ENCODE assay signal across 19 cellular contexts in genomic region chr5:154375331-154376008, GRCh38.
"Had no signal": no experiment of that assay in that cellular context is flagged by ENCODE, and none has a peak within 500 bp of the region (broad histone marks: within the 10 kb centered on the region; RNA-seq: fewer than 3 reads in every experiment).

No MANE protein-coding gene starts in this region.

- FAIRE-seq: kidney had no signal

- DNase-seq: activated CD4-positive, alpha-beta T cell treated with anti-CD3 and anti-CD28 coated beads for 36 hours; activated CD8-positive, alpha-beta memory T cell treated with anti-CD3 and anti-CD28 coated beads, Interleukin-2, amount 50 U/mL, for 48 hours; activated CD8-positive, alpha-beta T cell treated with anti-CD3 and anti-CD28 coated beads, Interleukin-2, amount 10 ng/mL, durations not matched to agents 7 days and 5 days; activated naive CD8-positive, alpha-beta T cell treated with anti-CD3 and anti-CD28 coated beads, Interleukin-2, amount 10 ng/mL, durations not matched to agents 7 days and 5 days; effector memory CD8-positive, alpha-beta T cell; foreskin melanocyte; heart right ventricle; kidney; left ventricle myocardium superior; SK-N-SH; stimulated activated naive B cell treated with anti-CD40 and anti-IgM and Interleukin-4, amounts not matched to agents 10 μg/mL and 1 μg/mL and 100 μg/mL, for 72 hours; T-helper 1 cell; transverse colon had no signal

- H3K27ac Mint-ChIP-seq: activated CD4-positive, alpha-beta T cell treated with anti-CD3 and anti-CD28 coated beads for 36 hours; activated CD8-positive, alpha-beta T cell treated with anti-CD3 and anti-CD28 coated beads, Interleukin-2, amount 10 ng/mL, durations not matched to agents 7 days and 5 days; activated naive CD8-positive, alpha-beta T cell treated with anti-CD3 and anti-CD28 coated beads, Interleukin-2, amount 10 ng/mL, durations not matched to agents 7 days and 5 days; dendritic cell treated with granulocyte-macrophage colony-stimulating factor and Interleukin-4, amounts not matched to agents 40 ng/mL and 50 ng/mL, for 4 days; stimulated activated naive B cell treated with anti-CD40 and anti-IgM and Interleukin-4, amounts not matched to agents 10 μg/mL and 1 μg/mL and 100 μg/mL, for 72 hours had no signal

- H3K4me3 Mint-ChIP-seq: activated CD4-positive, alpha-beta T cell treated with anti-CD3 and anti-CD28 coated beads for 36 hours; activated CD8-positive, alpha-beta T cell treated with anti-CD3 and anti-CD28 coated beads, Interleukin-2, amount 10 ng/mL, durations not matched to agents 7 days and 5 days; activated naive CD8-positive, alpha-beta T cell treated with anti-CD3 and anti-CD28 coated beads, Interleukin-2, amount 10 ng/mL, durations not matched to agents 7 days and 5 days; central memory CD8-positive, alpha-beta T cell; dendritic cell treated with granulocyte-macrophage colony-stimulating factor and Interleukin-4, amounts not matched to agents 40 ng/mL and 50 ng/mL, for 4 days; effector memory CD8-positive, alpha-beta T cell; stimulated activated naive B cell treated with anti-CD40 and anti-IgM and Interleukin-4, amounts not matched to agents 10 μg/mL and 1 μg/mL and 100 μg/mL, for 72 hours had no signal

- H3K4me1 Mint-ChIP-seq: activated CD4-positive, alpha-beta T cell treated with anti-CD3 and anti-CD28 coated beads for 36 hours; activated naive CD8-positive, alpha-beta T cell treated with anti-CD3 and anti-CD28 coated beads, Interleukin-2, amount 10 ng/mL, durations not matched to agents 7 days and 5 days had no signal

- H3K9me3 Mint-ChIP-seq: activated naive CD8-positive, alpha-beta T cell treated with anti-CD3 and anti-CD28 coated beads, Interleukin-2, amount 10 ng/mL, durations not matched to agents 7 days and 5 days; central memory CD8-positive, alpha-beta T cell; dendritic cell treated with granulocyte-macrophage colony-stimulating factor and Interleukin-4, amounts not matched to agents 40 ng/mL and 50 ng/mL, for 4 days; effector memory CD8-positive, alpha-beta T cell; stimulated activated naive B cell treated with anti-CD40 and anti-IgM and Interleukin-4, amounts not matched to agents 10 μg/mL and 1 μg/mL and 100 μg/mL, for 72 hours had no signal

- H3K9me3 ChIP-seq: heart right ventricle, right atrium auricular region, SK-N-SH, transverse colon had no signal

- H3K4me3 ChIP-seq: heart right ventricle, right atrium auricular region, smooth muscle cell, transverse colon had no signal

- H3K36me3 ChIP-seq: transverse colon had no signal

- H3K9ac ChIP-seq: SK-N-SH had no signal

- ATAC-seq: activated CD4-positive, alpha-beta T cell treated with anti-CD3 and anti-CD28 coated beads for 36 hours; activated CD8-positive, alpha-beta T cell treated with anti-CD3 and anti-CD28 coated beads, Interleukin-2, amount 10 ng/mL, durations not matched to agents 7 days and 5 days; effector memory CD8-positive, alpha-beta T cell; heart right ventricle; left ventricle myocardium superior; stimulated activated naive B cell treated with anti-CD40 and anti-IgM and Interleukin-4, amounts not matched to agents 10 μg/mL and 1 μg/mL and 100 μg/mL, for 72 hours had no signal

- H3K27me3 Mint-ChIP-seq: activated CD4-positive, alpha-beta T cell treated with anti-CD3 and anti-CD28 coated beads for 36 hours; activated naive CD8-positive, alpha-beta T cell treated with anti-CD3 and anti-CD28 coated beads, Interleukin-2, amount 10 ng/mL, durations not matched to agents 7 days and 5 days; central memory CD8-positive, alpha-beta T cell; dendritic cell treated with granulocyte-macrophage colony-stimulating factor and Interleukin-4, amounts not matched to agents 40 ng/mL and 50 ng/mL, for 4 days; effector memory CD8-positive, alpha-beta T cell; stimulated activated naive B cell treated with anti-CD40 and anti-IgM and Interleukin-4, amounts not matched to agents 10 μg/mL and 1 μg/mL and 100 μg/mL, for 72 hours had no signal

- H3K4me2 ChIP-seq: SK-N-SH, smooth muscle cell had no signal

- H3K27ac ChIP-seq: epithelial cell of prostate, heart right ventricle, right atrium auricular region, transverse colon, VCaP had no signal

- H3K27me3 ChIP-seq: heart right ventricle, right atrium auricular region, transverse colon had no signal
